ENCODE assay signal across 12 cellular contexts in the genomic region with DNA sequence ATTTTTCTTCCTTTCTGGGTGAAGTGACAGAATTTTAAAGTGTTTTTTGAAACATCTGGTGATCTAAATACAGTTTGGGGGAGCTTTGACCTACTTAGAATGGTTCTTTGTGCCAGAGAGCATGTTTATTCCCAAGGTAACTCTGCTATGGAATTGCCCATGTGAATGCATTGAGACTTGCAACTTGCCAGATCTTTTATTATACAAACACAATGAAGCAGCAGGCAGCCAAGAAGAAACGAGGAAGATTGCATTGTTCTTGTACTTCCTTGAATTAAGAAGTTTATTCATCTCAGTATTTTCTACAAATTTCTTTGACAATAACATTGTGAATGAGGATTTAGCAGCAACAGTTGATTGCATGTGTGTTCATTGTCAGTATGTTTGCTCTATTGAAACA. TPM values are rescaled to one million over a fixed set of nuclear protein-coding genes. Genes with fewer than 3 reads are reported as not detected.
DNase-seq lines count a peak whose midpoint lies in the region; ATAC-seq and TF ChIP-seq lines count a peak whose summit lies in the region.
"Had no signal": no experiment of that assay in that cellular context is flagged by ENCODE, and none has a peak within 500 bp of the region (broad histone marks: within the 10 kb centered on the region; RNA-seq: fewer than 3 reads in every experiment).

No MANE protein-coding gene starts in this region.

- H4K20me1 ChIP-seq in GM23338 (replicated peaks; ENCODE audit: insufficient read depth): no peaks in the 10 kb centered on the region
- no peaks in the 10 kb centered on the region for H4K20me1 ChIP-seq in hepatocyte (ENCODE audit: insufficient read depth, poor library complexity, severe bottlenecking)

- H3K4me1 ChIP-seq in GM23338 (ENCODE audit: insufficient read depth) (peaks cover 55% of the 10 kb centered on the region), SJSA1 (replicated peaks) (peaks cover 29% of the 10 kb centered on the region), hepatocyte (ENCODE audit: insufficient read depth) (peaks cover 41% of the 10 kb centered on the region), neuronal stem cell (ENCODE audit: control insufficient read depth in 2 of 2, insufficient read depth in 1 of 2, low read depth in 1 of 2, low read length in 2 of 2) (peaks cover 0 to 34% of the 10 kb centered on the region in 2 donors)

- peak overlapping the region; percentile 63 for H3K4me3 Mint-ChIP-seq in GM23338
- H3K4me3 Mint-ChIP-seq: activated T-cell treated with anti-CD3 and anti-CD28 coated beads, Interleukin-2, amount 50 U/mL, for 72 hours had no signal

- H2BK12ac ChIP-seq in neuronal stem cell (ENCODE audit: low read length): no peak overlapping the region

- H3K9ac ChIP-seq in neuronal stem cell (ENCODE audit: low read depth, low read length, poor library complexity): no peak overlapping the region

- no peak overlapping the region for H2BK15ac ChIP-seq in neuronal stem cell (ENCODE audit: low read length)

- H3K79me2 ChIP-seq in GM23338 (replicated peaks; ENCODE audit: insufficient read depth) (peaks cover 76% of the 10 kb centered on the region), hepatocyte (peaks cover 75% of the 10 kb centered on the region)

- 0% methylated on average over 1 of the region's 1 CpG for WGBS in hepatocyte (ENCODE audit: low lambda C conversion rate, missing lambda C conversion rate)
- whole genome bisulfite sequencing in neuronal stem cell (ENCODE audit: extremely low coverage in 2 of 2, insufficient read length in 2 of 2, insufficient replicate concordance in 1 of 2), 2 donors: no CpG with 5 or more reads among the region's 1 CpG

- H3K36me3 ChIP-seq in GM23338 (ENCODE audit: insufficient read depth) (no peaks in the 10 kb centered on the region), SJSA1 (no peaks in the 10 kb centered on the region), hepatocyte (replicated peaks; ENCODE audit: insufficient read depth, low read depth) (no peaks in the 10 kb centered on the region), neuronal stem cell (replicated peaks in 1 of 2; ENCODE audit: control insufficient read depth in 2 of 2, insufficient read depth in 2 of 2, low read length in 2 of 2) (no peaks in the 10 kb centered on the region)

- ATAC-seq in GM23338 (peak; percentile 82), HG03039 (IDR thresholded peaks at IDR 0.05; ENCODE audit: unreplicated experiment) (no peak), GM18505 (IDR thresholded peaks at IDR 0.05; ENCODE audit: unreplicated experiment) (no peak), HG03097 (IDR thresholded peaks at IDR 0.05; ENCODE audit: low FRiP score, unreplicated experiment) (no peak)
- ATAC-seq: activated T-cell treated with anti-CD3 and anti-CD28 coated beads, Interleukin-2, amount 50 U/mL, for 72 hours had no signal

- in situ Hi-C loops in KBM-7 (cut with MboI; ENCODE audit: low pct_unique_long_range_greater_than_20kb, low sequenced_read_pairs): loop anchor here (25.0 kb wide), 1 partner anchor 207 kb away; no protein-coding TSS in a partner anchor

- H3K27me3 ChIP-seq in GM23338 (ENCODE audit: insufficient read depth) (no peaks in the 10 kb centered on the region), SJSA1 (replicated peaks) (no peaks in the 10 kb centered on the region), hepatocyte (no peaks in the 10 kb centered on the region), neuronal stem cell (ENCODE audit: control insufficient read depth in 3 of 3, insufficient read depth in 3 of 3, low read depth in 1 of 3, low read length in 3 of 3) (no peaks in the 10 kb centered on the region)

- peaks cover 70% of the 10 kb centered on the region for H3K4me1 Mint-ChIP-seq in GM23338

- no peak overlapping the region for H3K14ac ChIP-seq in neuronal stem cell (ENCODE audit: low read length)

- DNase-seq in GM23338 (ENCODE audit: low spot score): peak; percentile 90
- peak in 1 of 2 experiments; percentile 46 for DNase-seq in SJSA1 (ENCODE audit: low read depth in 1 of 2, low spot score in 2 of 2)
- DNase-seq in hepatocyte (ENCODE audit: low spot score): no peak
- peak; percentile 76 for DNase-seq in neuronal stem cell (ENCODE audit: low spot score)
- DNase-seq in KBM-7: no peak
- DNase-seq: activated CD4-positive, alpha-beta T cell treated with anti-CD3 and anti-CD28 coated beads for 48 hours; aorta; DND-41 had no signal

- no peaks in the 10 kb centered on the region for H3F3A ChIP-seq in GM23338 (replicated peaks; ENCODE audit: low read depth)

- H3K9me3 Mint-ChIP-seq in GM23338: no peaks in the 10 kb centered on the region; the same call in 2 of the 3 replicates
- H3K9me3 Mint-ChIP-seq: activated T-cell treated with anti-CD3 and anti-CD28 coated beads, Interleukin-2, amount 50 U/mL, for 72 hours had no signal

- peaks cover 4% of the 10 kb centered on the region for H3K27me3 Mint-ChIP-seq in GM23338 (ENCODE audit: insufficient read depth, low read depth, poor library complexity)

- H3K27ac ChIP-seq in GM23338 (ENCODE audit: low read depth): peak overlapping the region; percentile 94
- H3K27ac ChIP-seq in SJSA1: peak overlapping the region; percentile 49
- H3K27ac ChIP-seq in hepatocyte: peak overlapping the region; percentile 74
- H3K27ac ChIP-seq in neuronal stem cell (replicated peaks; ENCODE audit: low read length): peak overlapping the region; percentile 67

- H3K23ac ChIP-seq in neuronal stem cell (ENCODE audit: low read depth, low read length, poor library complexity): no peak overlapping the region

- H4K91ac ChIP-seq in neuronal stem cell (ENCODE audit: low read depth, low read length, poor library complexity): no peak overlapping the region

- H3K4me2 ChIP-seq in GM23338 (peak overlapping the region; percentile 37), hepatocyte (peak overlapping the region; percentile 64), neuronal stem cell (ENCODE audit: insufficient read depth, low read length, poor library complexity, severe bottlenecking) (peak overlapping the region; percentile 11)

- no peak for TF ChIP-seq POLR2A in GM18505 (IDR thresholded peaks at IDR 0.05; ENCODE audit: borderline replicate concordance, extremely low read depth, insufficient read depth, insufficient read length)

- no peak overlapping the region for H4K8ac ChIP-seq in neuronal stem cell (ENCODE audit: low read depth, low read length)

- no peak overlapping the region for H3K4ac ChIP-seq in neuronal stem cell (ENCODE audit: low read length)

- H3K4me3 ChIP-seq in GM23338 (peak overlapping the region; percentile 22), SJSA1 (no peak overlapping the region), hepatocyte (no peak overlapping the region), neuronal stem cell (ENCODE audit: low read length in 2 of 2) (no peak overlapping the region)

- H3K27ac Mint-ChIP-seq in GM23338: peak overlapping the region; percentile 97
- H3K27ac Mint-ChIP-seq: activated T-cell treated with anti-CD3 and anti-CD28 coated beads, Interleukin-2, amount 50 U/mL, for 72 hours had no signal

- H3K79me1 ChIP-seq in neuronal stem cell (ENCODE audit: low read depth, low read length): no peaks in the 10 kb centered on the region

- no peak overlapping the region for H2BK5ac ChIP-seq in neuronal stem cell (ENCODE audit: low read length)

- H3K36me3 Mint-ChIP-seq in GM23338 (ENCODE audit: low read depth): peaks cover 18% of the 10 kb centered on the region

- no peak overlapping the region for H2BK120ac ChIP-seq in neuronal stem cell (ENCODE audit: low read depth, low read length)

- H3K9me3 ChIP-seq in SJSA1 (replicated peaks) (no peaks in the 10 kb centered on the region), hepatocyte (ENCODE audit: low read depth) (no peaks in the 10 kb centered on the region), neuronal stem cell (replicated peaks in 1 of 2; ENCODE audit: control insufficient read depth in 2 of 2, insufficient read depth in 1 of 2, low read depth in 1 of 2, low read length in 2 of 2) (peaks cover 0 to 4% of the 10 kb centered on the region in 2 donors)

- H2AFZ ChIP-seq in GM23338: no peak overlapping the region
- no peak overlapping the region for H2AFZ ChIP-seq in hepatocyte
- H2AFZ ChIP-seq in neuronal stem cell (ENCODE audit: low read length): no peak overlapping the region

- no peak overlapping the region for H3K18ac ChIP-seq in neuronal stem cell (ENCODE audit: low read length)

- TF ChIP-seq CTCF in GM23338 (conservative IDR thresholded peaks at IDR 0.05; ENCODE audit: low read depth in 2 of 2): no peak
- no peak for TF ChIP-seq CTCF in hepatocyte (IDR thresholded peaks at IDR 0.05; ENCODE audit: poor library complexity)

- H3K9me2 ChIP-seq in GM23338 (ENCODE audit: insufficient read depth): no peaks in the 10 kb centered on the region
- no peaks in the 10 kb centered on the region for H3K9me2 ChIP-seq in hepatocyte (replicated peaks; ENCODE audit: insufficient read depth)

- H2AK5ac ChIP-seq in neuronal stem cell (ENCODE audit: low read depth, low read length): no peak overlapping the region

TF ChIP-seq in GM23338, 12 proteins besides CTCF, POLR2A, EP300 and RAD21 (continues in another document):
- TF ChIP-seq STAT1 (IDR thresholded peaks at IDR 0.05; ENCODE audit: unreplicated experiment) (no peak), NANOG (IDR thresholded peaks at IDR 0.05; ENCODE audit: borderline replicate concordance) (peak; percentile 89)

RNA-seq across cellular contexts. Expression of a gene that starts 55.5 kb away (rescaled TPM):
- total RNA-seq in GM23338 (2014; rRNA removed; shearing (Covaris generic)): 48.6 and 54.3 TPM in 2 replicates
- polyA plus RNA-seq in GM23338 (2016; fragmentation: Nextera tagmentation; extraction: Ambion mirVana) (16.9 and 24.3 TPM in 2 replicates), hepatocyte (15.2 and 17.1 TPM in 2 replicates)
- 1.5 and 2.8 TPM in 2 replicates for total RNA-seq in SJSA1 (2014; rRNA removed; shearing (Covaris generic))
- 38.3 and 41.5 TPM in 2 replicates for total RNA-seq in hepatocyte
- polyA plus RNA-seq in neuronal stem cell (2013, experiment 1 of 2): 10.7 TPM
- 12.5 TPM for polyA plus RNA-seq in neuronal stem cell (2013, experiment 2 of 2)

Comparison
In these comparisons a context has a peak if more than half of its experiments do, and no peak if none do; other contexts are left out.
1. DNase-seq: peak in GM23338 (single experiment) and neuronal stem cell (single experiment); none in hepatocyte (single experiment) and KBM-7 (single experiment).
2. H3K4me2 ChIP-seq: peak in every context shown above with its lines; median percentile 64 in hepatocyte; 37 in GM23338; 11 in neuronal stem cell.
3. RNA of a gene that starts 55.5 kb away (total RNA-seq): 48.6 to 54.3 TPM in GM23338 and 38.3 to 41.5 TPM in hepatocyte; 1.5 to 2.8 TPM in SJSA1; every median in the first group is over 10 times any median in the second.
4. Peak in every context shown above with its lines, with median percentiles within 50 percentile points of each other: H3K27ac ChIP-seq.